ENCODE assay signal across 8 cellular contexts in genomic region chr11:124402326-124402922, GRCh38. TPM values are rescaled to one million over a fixed set of nuclear protein-coding genes. Genes with fewer than 3 reads are reported as not detected.
DNase-seq lines count a peak whose midpoint lies in the region; ATAC-seq lines count a peak whose summit lies in the region.

No MANE protein-coding gene starts in this region.

- no peak overlapping the region for H3K27ac Mint-ChIP-seq in effector memory CD8-positive, alpha-beta T cell

- H3K36me3 ChIP-seq in mesodermal cell (ENCODE audit: control insufficient read depth, insufficient read depth, low read length), result no peaks in the 10 kb centered on the region

- H3K4me1 ChIP-seq in mesodermal cell (ENCODE audit: control insufficient read depth, insufficient read depth, low read length, poor library complexity, severe bottlenecking), result peaks cover 2% of the 10 kb centered on the region

- H3K4me1 Mint-ChIP-seq in effector memory CD8-positive, alpha-beta T cell (ENCODE audit: low read depth in 2 of 2), result no peaks in the 10 kb centered on the region

- H3K27ac ChIP-seq in mesodermal cell (ENCODE audit: low read depth, low read length, severe bottlenecking), result peak overlapping the region; percentile 2
- no peak overlapping the region for H3K27ac ChIP-seq in substantia nigra (ENCODE audit: low read depth, low read length, poor library complexity, severe bottlenecking)

- no peaks in the 10 kb centered on the region for H3K9me3 Mint-ChIP-seq in effector memory CD8-positive, alpha-beta T cell

- peak; percentile 7 for DNase-seq in activated T-cell treated with anti-CD3 and anti-CD28 coated beads for 1 hour (ENCODE audit: low read depth)
- no peak for DNase-seq in activated T-cell treated with anti-CD3 and anti-CD28 coated beads, Interleukin-2, amount 50 U/mL, for 1 hour
- DNase-seq in HuH-7.5 (ENCODE audit: low spot score), result peak; percentile 55
- DNase-seq in UCSD-AML1 (lab: John Stamatoyannopoulos, UW; ENCODE audit: unreplicated experiment), result peak; percentile 17
- DNase-seq in effector memory CD8-positive, alpha-beta T cell, result peak; percentile 3 to 6 (median 4)
- peak in 30 of 49 donors; percentile 1 to 58 (median 18) for DNase-seq in substantia nigra (lab: John Stamatoyannopoulos, UW)

- ATAC-seq in GM21723 (IDR thresholded peaks at IDR 0.05; ENCODE audit: unreplicated experiment), result peak; percentile 90
- no peak for ATAC-seq in effector memory CD8-positive, alpha-beta T cell (replicated peaks)

- H3K36me3 Mint-ChIP-seq in effector memory CD8-positive, alpha-beta T cell (ENCODE audit: insufficient read depth), result no peaks in the 10 kb centered on the region

- no peak overlapping the region for H3K4me3 ChIP-seq in mesodermal cell (ENCODE audit: extremely low read depth, insufficient read depth, low read length, poor library complexity, severe bottlenecking)

- WGBS in mesodermal cell (ENCODE audit: insufficient coverage in 2 of 2), 2 experiments, result 14 to 56% methylated on average over 1 to 4 of the region's 8 CpGs

- no peaks in the 10 kb centered on the region for H3K27me3 Mint-ChIP-seq in effector memory CD8-positive, alpha-beta T cell

- H3K9me3 ChIP-seq in mesodermal cell (ENCODE audit: control insufficient read depth, low read length), result no peaks in the 10 kb centered on the region

- H3K4me3 Mint-ChIP-seq in effector memory CD8-positive, alpha-beta T cell, result no peak overlapping the region

RNA-seq across cellular contexts. Expression of gene OR8B3, which starts 3.6 kb away (rescaled TPM):
- not detected for polyA plus RNA-seq in mesodermal cell (2013, experiment 1 of 2)
- polyA plus RNA-seq in mesodermal cell (2013, experiment 2 of 2), result not detected

RNA-seq across cellular contexts. Expression of gene OR8B2, which starts 18.1 kb away (rescaled TPM):
- polyA plus RNA-seq in mesodermal cell (2013, experiment 1 of 2), result not detected
- not detected for polyA plus RNA-seq in mesodermal cell (2013, experiment 2 of 2)

RNA-seq across cellular contexts. Expression of gene OR8B4, which starts 22.2 kb away (rescaled TPM):
- polyA plus RNA-seq in mesodermal cell (2013, experiment 1 of 2), result not detected
- not detected for polyA plus RNA-seq in mesodermal cell (2013, experiment 2 of 2)

RNA-seq across cellular contexts. Expression of gene OR8B8, which starts 43.1 kb away (rescaled TPM):
- not detected for polyA plus RNA-seq in mesodermal cell (2013, experiment 1 of 2)
- not detected for polyA plus RNA-seq in mesodermal cell (2013, experiment 2 of 2)
